In genomic region chr11:133082851-133083488, GRCh38 we compare ENCODE assay signal across 8 cellular contexts.
DNase-seq lines count a peak whose midpoint lies in the region; ATAC-seq and TF ChIP-seq lines count a peak whose summit lies in the region.

No MANE protein-coding gene starts in this region.

- peaks cover 0 to 3% of the 10 kb centered on the region in 2 donors for H3K9me3 ChIP-seq in neuronal stem cell (replicated peaks in 1 of 2; ENCODE audit: control insufficient read depth in 2 of 2, insufficient read depth in 1 of 2, low read depth in 1 of 2, low read length in 2 of 2)
- H3K9me3 ChIP-seq in transverse colon, result no peaks in the 10 kb centered on the region

- no peak for TF ChIP-seq EP300 in transverse colon (IDR thresholded peaks at IDR 0.05; ENCODE audit: low read depth)

- H3K27me3 ChIP-seq in foreskin keratinocyte (no peaks in the 10 kb centered on the region), neuronal stem cell (ENCODE audit: control insufficient read depth in 3 of 3, insufficient read depth in 3 of 3, low read depth in 1 of 3, low read length in 3 of 3) (peaks cover 0 to 28% (median 14%) of the 10 kb centered on the region in 3 experiments), transverse colon (peaks cover 39% of the 10 kb centered on the region)

- H2AFZ ChIP-seq in neuronal stem cell (ENCODE audit: low read length), result peak overlapping the region; percentile 92

- DNase-seq in NCI-H524 (lab: John Stamatoyannopoulos, UW) (peak; percentile 22 to 63), NCI-H524 treated with DMSO at 0.1 percent for 48 hours (lab: John Stamatoyannopoulos, UW) (no peak), NCI-H2081 (lab: John Stamatoyannopoulos, UW) (peak; percentile 67 to 76), activated T-cell treated with anti-CD3 and anti-CD28 coated beads for 4 hours (peak; percentile 9), foreskin keratinocyte (peak in 1 of 2 donors; percentile 3), neuronal stem cell (ENCODE audit: low spot score) (peak; percentile 74), transverse colon (peak; percentile 64)

- H2BK12ac ChIP-seq in neuronal stem cell (ENCODE audit: low read length), result peak overlapping the region; percentile 80

- no CpG with 5 or more reads among the region's 71 CpGs for WGBS in neuronal stem cell (ENCODE audit: extremely low coverage in 2 of 2, insufficient read length in 2 of 2, insufficient replicate concordance in 1 of 2), 2 donors
- 8% methylated on average over 12 of the region's 71 CpGs; no CpG with 5 or more reads in 1 of the 2 donors for WGBS in transverse colon (ENCODE audit: low coverage in 1 of 2), 2 donors

- no peak overlapping the region for H3K4ac ChIP-seq in neuronal stem cell (ENCODE audit: low read length)

- intact Hi-C loops in transverse colon (cut with DNase I; ENCODE audit: low total_unique reads), result no loop called here

- H4K91ac ChIP-seq in neuronal stem cell (ENCODE audit: low read depth, low read length, poor library complexity), result no peak overlapping the region

- H3K18ac ChIP-seq in neuronal stem cell (ENCODE audit: low read length), result peak overlapping the region; percentile 94

- H2BK5ac ChIP-seq in neuronal stem cell (ENCODE audit: low read length), result no peak overlapping the region

- TF ChIP-seq CTCF in foreskin keratinocyte (conservative IDR thresholded peaks at IDR 0.05) (peak; percentile 90), transverse colon (IDR thresholded peaks at IDR 0.05) (peak in 4 of 5 experiments; percentile 50 to 79 (median 65))

- H3K4me3 ChIP-seq in neuronal stem cell (ENCODE audit: low read length in 2 of 2) (peak overlapping the region; percentile 39 to 83), transverse colon (peak overlapping the region in 3 of 4 donors; percentile 10 to 46 (median 33))

- no peak overlapping the region for H3K27ac ChIP-seq in foreskin keratinocyte
- no peak overlapping the region for H3K27ac ChIP-seq in neuronal stem cell (replicated peaks; ENCODE audit: low read length)
- no peak overlapping the region for H3K27ac ChIP-seq in transverse colon

- no peaks in the 10 kb centered on the region for H3K36me3 ChIP-seq in neuronal stem cell (replicated peaks in 1 of 2; ENCODE audit: control insufficient read depth in 2 of 2, insufficient read depth in 2 of 2, low read length in 2 of 2)
- no peaks in the 10 kb centered on the region for H3K36me3 ChIP-seq in transverse colon

- no peak overlapping the region for H2AK5ac ChIP-seq in neuronal stem cell (ENCODE audit: low read depth, low read length)

- ATAC-seq in HG02763 (IDR thresholded peaks at IDR 0.05; ENCODE audit: unreplicated experiment), result peak; percentile 91
- peak; percentile 95 for ATAC-seq in foreskin keratinocyte

- H2BK15ac ChIP-seq in neuronal stem cell (ENCODE audit: low read length), result peak overlapping the region; percentile 97

- H3K4me1 ChIP-seq in foreskin keratinocyte (no peaks in the 10 kb centered on the region), neuronal stem cell (ENCODE audit: control insufficient read depth in 2 of 2, insufficient read depth in 1 of 2, low read depth in 1 of 2, low read length in 2 of 2) (peaks cover 0 to 3% of the 10 kb centered on the region in 2 donors), transverse colon (peaks cover 0 to 6% (median 4%) of the 10 kb centered on the region in 4 donors)

- H3K79me1 ChIP-seq in neuronal stem cell (ENCODE audit: low read depth, low read length), result no peaks in the 10 kb centered on the region

- H3K23ac ChIP-seq in neuronal stem cell (ENCODE audit: low read depth, low read length, poor library complexity), result peak overlapping the region; percentile 81

- H2BK120ac ChIP-seq in neuronal stem cell (ENCODE audit: low read depth, low read length), result no peak overlapping the region

- peak overlapping the region; percentile 70 for H3K9ac ChIP-seq in neuronal stem cell (ENCODE audit: low read depth, low read length, poor library complexity)

- in situ Hi-C loops in transverse colon (cut with MboI; ENCODE audit: low pct_ligation_motif_present in 1 of 4, low pct_unique_long_range_greater_than_20kb in 1 of 4, low sequenced_read_pairs in 3 of 4), result no loop called here

- no peak for TF ChIP-seq POLR2A in transverse colon (IDR thresholded peaks at IDR 0.05)

- H3K14ac ChIP-seq in neuronal stem cell (ENCODE audit: low read length), result peak overlapping the region; percentile 66

- H3K4me2 ChIP-seq in neuronal stem cell (ENCODE audit: insufficient read depth, low read length, poor library complexity, severe bottlenecking), result peak overlapping the region; percentile 79

- no peak overlapping the region for H4K8ac ChIP-seq in neuronal stem cell (ENCODE audit: low read depth, low read length)
